ENCODE assay signal across 10 cellular contexts in genomic region chr13:51646041-51646670, GRCh38.
DNase-seq lines count a peak whose midpoint lies in the region; ATAC-seq lines count a peak whose summit lies in the region.
"Had no signal": no experiment of that assay in that cellular context is flagged by ENCODE, and none has a peak within 500 bp of the region (broad histone marks: within the 10 kb centered on the region; RNA-seq: fewer than 3 reads in every experiment).

No MANE protein-coding gene starts in this region.

- H3K4me3 ChIP-seq in BLaER1, result no peak overlapping the region

- peak overlapping the region; percentile 77 for H3K4me2 ChIP-seq in BLaER1

- DNase-seq in caudate nucleus (lab: John Stamatoyannopoulos, UW), result no peak
- DNase-seq in natural killer cell treated with Interleukin-12 subunit alpha and Interleukin-12 subunit beta and Interleukin-15 and Interleukin-18, amount 100 ng/mL, for 72 hours (ENCODE audit: low spot score), result no peak
- no peak for DNase-seq in foreskin melanocyte
- DNase-seq in HT-29 (ENCODE audit: low spot score), result no peak
- DNase-seq: MM.1S had no signal

- H3K36me3 ChIP-seq in BLaER1, result no peaks in the 10 kb centered on the region

- peak overlapping the region in 3 of 4 donors; percentile 86 to 92 (median 86) for H3K4me3 Mint-ChIP-seq in IgD-negative memory B cell
- peak overlapping the region; percentile 37 for H3K4me3 Mint-ChIP-seq in natural killer cell treated with Interleukin-12 subunit alpha and Interleukin-12 subunit beta and Interleukin-15 and Interleukin-18, amount 100 ng/mL, for 72 hours

- H3K9ac ChIP-seq in BLaER1, result no peak overlapping the region
- H3K9ac ChIP-seq: parathyroid adenoma had no signal

- H4K20me1 ChIP-seq in BLaER1, result peaks cover 10% of the 10 kb centered on the region; the same call in 1 of the 2 replicates

- peaks cover 4% of the 10 kb centered on the region; the same call in 1 of the 2 replicates for H3K9me3 ChIP-seq in BLaER1

- no peaks in the 10 kb centered on the region for H3K27me3 ChIP-seq in BLaER1

- peak overlapping the region; percentile 97 to 99 (median 98) for H3K27ac Mint-ChIP-seq in IgD-negative memory B cell
- H3K27ac Mint-ChIP-seq in natural killer cell treated with Interleukin-12 subunit alpha and Interleukin-12 subunit beta and Interleukin-15 and Interleukin-18, amount 100 ng/mL, for 72 hours, result peak overlapping the region; percentile 37 to 87

- no peaks in the 10 kb centered on the region for H3K27me3 Mint-ChIP-seq in IgD-negative memory B cell
- no peaks in the 10 kb centered on the region for H3K27me3 Mint-ChIP-seq in natural killer cell treated with Interleukin-12 subunit alpha and Interleukin-12 subunit beta and Interleukin-15 and Interleukin-18, amount 100 ng/mL, for 72 hours

- H3K9me3 Mint-ChIP-seq in IgD-negative memory B cell, result no peaks in the 10 kb centered on the region
- peaks cover under 1% of the 10 kb centered on the region for H3K9me3 Mint-ChIP-seq in natural killer cell treated with Interleukin-12 subunit alpha and Interleukin-12 subunit beta and Interleukin-15 and Interleukin-18, amount 100 ng/mL, for 72 hours

- H3K36me3 Mint-ChIP-seq in IgD-negative memory B cell, result peaks cover 6% of the 10 kb centered on the region
- no peaks in the 10 kb centered on the region for H3K36me3 Mint-ChIP-seq in natural killer cell treated with Interleukin-12 subunit alpha and Interleukin-12 subunit beta and Interleukin-15 and Interleukin-18, amount 100 ng/mL, for 72 hours

- no peak for ATAC-seq in natural killer cell treated with Interleukin-12 subunit alpha and Interleukin-12 subunit beta and Interleukin-15 and Interleukin-18, amount 100 ng/mL, for 72 hours
- ATAC-seq in HG02763 (IDR thresholded peaks at IDR 0.05; ENCODE audit: unreplicated experiment) (no peak), GM18502 (IDR thresholded peaks at IDR 0.05; ENCODE audit: poor library complexity, unreplicated experiment) (no peak)

- H3K27ac ChIP-seq in BLaER1 (peak overlapping the region; percentile 57), caudate nucleus (ENCODE audit: low read depth, low read length) (peak overlapping the region; percentile 67)
- H3K27ac ChIP-seq: parathyroid adenoma had no signal

- peaks cover 36% of the 10 kb centered on the region for H3K4me1 ChIP-seq in BLaER1

- peaks cover 28 to 51% (median 50%) of the 10 kb centered on the region in 3 donors for H3K4me1 Mint-ChIP-seq in IgD-negative memory B cell
- H3K4me1 Mint-ChIP-seq in natural killer cell treated with Interleukin-12 subunit alpha and Interleukin-12 subunit beta and Interleukin-15 and Interleukin-18, amount 100 ng/mL, for 72 hours (ENCODE audit: low read depth in 2 of 2), result peaks cover 39 to 42% of the 10 kb centered on the region in 2 donors
